24 cellular contexts compared by ENCODE assay signal in genomic region chr22:47238886-47239860, GRCh38.
"Had no signal": no experiment of that assay in that cellular context is flagged by ENCODE, and none has a peak within 500 bp of the region (broad histone marks: within the 10 kb centered on the region; RNA-seq: fewer than 3 reads in every experiment).

No MANE protein-coding gene starts in this region.

- H3K4me3 ChIP-seq: cardiac muscle cell, SK-N-MC had no signal

- H3K27ac ChIP-seq: cardiac muscle cell, SK-N-MC, VCaP had no signal

- H3K36me3 ChIP-seq: cardiac muscle cell had no signal

- ATAC-seq: activated T-cell treated with anti-CD3 and anti-CD28 coated beads, Interleukin-2, amount 50 U/mL, for 4 hours; Panc1; Right ventricle myocardium inferior; T-cell had no signal

- DNase-seq: activated CD4-positive, alpha-beta memory T cell treated with anti-CD3 and anti-CD28 coated beads for 36 hours; activated CD4-positive, alpha-beta T cell treated with anti-CD3 and anti-CD28 coated beads, Interleukin-2, amount 10 ng/mL, durations not matched to agents 7 days and 5 days; activated CD4-positive, CD25-positive, alpha-beta regulatory T cell; activated CD8-positive, alpha-beta memory T cell treated with anti-CD3 and anti-CD28 coated beads for 24 hours; activated effector memory CD4-positive, alpha-beta T cell treated with anti-CD3 and anti-CD28 coated beads, Interleukin-2, amount 50 U/mL, for 16 hours; activated naive CD4-positive, alpha-beta T cell treated with Interleukin-2 at 50 U/mL for 16 hours; activated T-cell treated with anti-CD3 and anti-CD28 coated beads, Interleukin-2, amount 50 U/mL, for 4 hours; amygdala; NCI-H146; NCI-H187 treated with DMSO at 0.1 percent for 48 hours; NCI-H2081 treated with DMSO at 0.1 percent for 48 hours; NCI-H446 treated with DMSO at 0.1 percent for 48 hours; NCI-H526; NK-92 treated with Interleukin-12 subunit alpha and Interleukin-12 subunit beta, amount 100 ng/mL, for 24 hours; OCI-M1; RPMI8226; T-cell; T-helper 2 cell; T1000 had no signal

- H3K27me3 ChIP-seq: cardiac muscle cell had no signal
